16 cellular contexts compared by ENCODE assay signal in genomic region chr11:10460611-10461275, GRCh38. TPM values are rescaled to one million over a fixed set of nuclear protein-coding genes. Genes with fewer than 3 reads are reported as not detected.
DNase-seq lines count a peak whose midpoint lies in the region; ATAC-seq, FAIRE-seq and TF ChIP-seq lines count a peak whose summit lies in the region.
"Had no signal": no experiment of that assay in that cellular context is flagged by ENCODE, and none has a peak within 500 bp of the region (broad histone marks: within the 10 kb centered on the region; RNA-seq: fewer than 3 reads in every experiment).

No MANE protein-coding gene starts in this region.

- no peak for FAIRE-seq in kidney (lab: Jason Lieb, UNC)

- H3K27ac Mint-ChIP-seq in CD4-positive, alpha-beta T cell = peak overlapping the region; percentile 95
- peak overlapping the region; percentile 68 for H3K27ac Mint-ChIP-seq in central memory CD8-positive, alpha-beta T cell (ENCODE audit: low read depth)

- TF ChIP-seq CTCF in CD4-positive, alpha-beta T cell (IDR thresholded peaks at IDR 0.05) = no peak
- TF ChIP-seq CTCF in kidney (IDR thresholded peaks at IDR 0.05; ENCODE audit: borderline replicate concordance, extremely low read depth, insufficient read depth) = no peak

- no peaks in the 10 kb centered on the region for H3K27me3 ChIP-seq in CD4-positive, alpha-beta T cell (ENCODE audit: control insufficient read depth, insufficient read depth, low read length)
- H3K27me3 ChIP-seq: gastroesophageal sphincter, ovary had no signal

- no peaks in the 10 kb centered on the region for H3K27me3 Mint-ChIP-seq in CD4-positive, alpha-beta T cell
- H3K27me3 Mint-ChIP-seq in central memory CD8-positive, alpha-beta T cell = no peaks in the 10 kb centered on the region

- H3K4me3 ChIP-seq in kidney (ENCODE audit: low read length in 2 of 2) = no peak overlapping the region
- H3K4me3 ChIP-seq: gastroesophageal sphincter, ovary had no signal

- H3K9me3 ChIP-seq in CD4-positive, alpha-beta T cell (ENCODE audit: control insufficient read depth, low read length) = no peaks in the 10 kb centered on the region
- H3K9me3 ChIP-seq in kidney (ENCODE audit: control insufficient read depth in 1 of 2, low read length in 2 of 2) = no peaks in the 10 kb centered on the region
- H3K9me3 ChIP-seq: gastroesophageal sphincter, ovary had no signal

- CTCF ChIA-PET in CD4-positive, alpha-beta T cell (lab: Charles Lee) = interaction anchor here (1.3 to 2.6 kb wide), 3 partner anchors 9 to 80 kb away, joined by 4 to 9 read pairs (median 4); partner anchors contain the start of gene RNF141

- peaks cover 3 to 8% of the 10 kb centered on the region in 2 donors for H3K36me3 ChIP-seq in kidney (ENCODE audit: control insufficient read depth in 1 of 2, insufficient read depth in 2 of 2, low read length in 2 of 2)
- H3K36me3 ChIP-seq: ovary had no signal

- no peak overlapping the region for H3K27ac ChIP-seq in CD4-positive, alpha-beta T cell (ENCODE audit: low read depth, low read length)
- H3K27ac ChIP-seq in kidney (ENCODE audit: low read depth in 2 of 2, low read length in 2 of 2) = no peak overlapping the region
- H3K27ac ChIP-seq: gastroesophageal sphincter, ovary had no signal

- POLR2A ChIA-PET in CD4-positive, alpha-beta T cell (lab: Charles Lee) = interaction anchor here (0.6 to 2.5 kb wide), 4 partner anchors 12 to 1393 kb away, joined by 3 to 12 read pairs (median 4); partner anchors contain the start of gene RNF141

- intact Hi-C loops in CD4-positive, alpha-beta T cell (cut with DNase I, micrococcal nuclease) = loop anchor here in 1 of 2 experiments (5.0 kb wide), 1 partner anchor 1382 kb away; the partner anchor contains the start of gene USP47
- intact Hi-C loops in kidney (cut with DNase I) = no loop called here

- peaks cover 0 to 7% of the 10 kb centered on the region in 2 donors for H3K4me1 ChIP-seq in kidney (ENCODE audit: control insufficient read depth in 1 of 2, insufficient read depth in 1 of 2, low read depth in 1 of 2, low read length in 2 of 2)

- H3K36me3 Mint-ChIP-seq in CD4-positive, alpha-beta T cell (ENCODE audit: low read depth) = peaks cover 50% of the 10 kb centered on the region
- peaks cover 29% of the 10 kb centered on the region for H3K36me3 Mint-ChIP-seq in central memory CD8-positive, alpha-beta T cell (ENCODE audit: insufficient read depth)

- no peak for ATAC-seq in CD4-positive, alpha-beta T cell (ENCODE audit: poor library complexity)
- peak; percentile 33 for ATAC-seq in GM18861 (IDR thresholded peaks at IDR 0.05; ENCODE audit: unreplicated experiment)
- peak; percentile 22 for ATAC-seq in HG03432 (IDR thresholded peaks at IDR 0.05; ENCODE audit: unreplicated experiment)
- no peak for ATAC-seq in central memory CD8-positive, alpha-beta T cell (replicated peaks; ENCODE audit: extremely low read depth, poor library complexity, severe bottlenecking)
- ATAC-seq in GM21737 (IDR thresholded peaks at IDR 0.05; ENCODE audit: unreplicated experiment) = no peak
- ATAC-seq: gastroesophageal sphincter, left lobe of liver had no signal

- H3K9me3 Mint-ChIP-seq in CD4-positive, alpha-beta T cell = no peaks in the 10 kb centered on the region
- no peaks in the 10 kb centered on the region for H3K9me3 Mint-ChIP-seq in central memory CD8-positive, alpha-beta T cell

- H3K4me1 Mint-ChIP-seq in CD4-positive, alpha-beta T cell (ENCODE audit: low read depth) = peaks cover 45% of the 10 kb centered on the region
- peaks cover 65% of the 10 kb centered on the region for H3K4me1 Mint-ChIP-seq in central memory CD8-positive, alpha-beta T cell

- DNase-seq in CD4-positive, alpha-beta T cell = no peak
- DNase-seq in central memory CD8-positive, alpha-beta T cell (ENCODE audit: low spot score in 2 of 2) = no peak
- DNase-seq in kidney = no peak
- no peak for DNase-seq in globus pallidus (ENCODE audit: low spot score)
- DNase-seq in hypothalamus (lab: John Stamatoyannopoulos, UW) = no peak
- DNase-seq: amniotic stem cell; C1 segment of cervical spinal cord; NCI-H1436; ovary; stimulated activated CD4-positive, alpha-beta T cell treated with anti-CD3 and anti-CD28 coated beads, Interleukin-12 subunit alpha, Interleukin-12 subunit beta, amount 100 ng/mL, for 4 hours; stimulated activated CD8-positive, alpha-beta memory T cell treated with anti-CD3 and anti-CD28 coated beads, Interleukin-4, amount 100 ng/mL, for 48 hours had no signal

- no peak overlapping the region for H3K9ac ChIP-seq in kidney (ENCODE audit: low read length in 2 of 2)

- H3K4me3 Mint-ChIP-seq in CD4-positive, alpha-beta T cell = no peak overlapping the region
- H3K4me3 Mint-ChIP-seq in central memory CD8-positive, alpha-beta T cell = no peak overlapping the region

RNA-seq across cellular contexts. Expression of gene AMPD3, which starts 5.7 kb away (rescaled TPM):
- total RNA-seq in CD4-positive, alpha-beta T cell = 10 to 100 TPM; 13.2 to 14.1 TPM
- 16.5 TPM for total RNA-seq in kidney
- 8.4 TPM for polyA plus RNA-seq in kidney (ENCODE audit: insufficient read depth, low read depth, low replicate concordance)

Comparison
In these comparisons a context has a peak if more than half of its experiments do, and no peak if none do; other contexts are left out.
1. ATAC-seq: peak in GM18861 (single experiment) and HG03432 (single experiment); none in CD4-positive, alpha-beta T cell (single experiment), central memory CD8-positive, alpha-beta T cell (single experiment) and GM21737 (single experiment).